ENCODE assay signal across 27 cellular contexts in the genomic region with DNA sequence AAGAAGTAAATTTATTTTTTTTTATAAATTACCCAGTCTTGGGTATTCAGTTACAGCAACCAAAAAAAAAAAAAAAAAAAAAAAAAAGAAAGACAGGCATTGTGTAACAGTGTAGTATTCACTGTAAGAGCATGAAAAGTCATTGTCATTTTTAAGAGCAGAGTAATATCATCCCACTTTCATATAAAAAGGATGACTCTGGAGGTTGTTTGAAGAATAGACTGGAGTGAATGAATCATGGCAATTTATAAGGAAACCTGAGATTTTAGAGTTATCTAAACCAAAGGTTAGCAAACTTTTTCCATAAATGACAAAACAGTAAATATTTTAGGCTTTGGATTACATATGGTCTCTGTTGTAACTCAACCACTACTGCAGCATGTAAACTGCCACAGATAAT.
"Had no signal": no experiment of that assay in that cellular context is flagged by ENCODE, and none has a peak within 500 bp of the region (broad histone marks: within the 10 kb centered on the region; RNA-seq: fewer than 3 reads in every experiment).

No MANE protein-coding gene starts in this region.

- H3K36me3 ChIP-seq: adrenal gland, ascending aorta, brain microvascular endothelial cell, heart right ventricle, left lung, lower lobe of right lung, sigmoid colon, thyroid gland, upper lobe of left lung, vagina had no signal

- H3K4me1 ChIP-seq: adrenal gland, ascending aorta, heart right ventricle, left lung, lower lobe of right lung, sigmoid colon, thyroid gland, upper lobe of left lung, vagina had no signal

- DNase-seq: activated B cell treated with CpG ODN at 0.5 μM for 24 hours; activated effector memory CD4-positive, alpha-beta T cell treated with anti-CD3 and anti-CD28 coated beads, Interleukin-2, amount 50 U/mL, for 16 hours; activated naive CD4-positive, alpha-beta T cell treated with anti-CD3 and anti-CD28 coated beads for 36 hours; activated naive CD8-positive, alpha-beta T cell treated with anti-CD3 and anti-CD28 coated beads for 36 hours; adrenal gland; brain microvascular endothelial cell; effector memory CD8-positive, alpha-beta T cell; erythroblast; foreskin melanocyte; heart right ventricle; left lung; lower lobe of right lung; posterior cingulate gyrus; sigmoid colon; stimulated activated CD4-positive, alpha-beta T cell treated with anti-CD3 and anti-CD28 coated beads, Interleukin-1b, Interleukin-23, amount 100 ng/mL, for 48 hours; stimulated activated CD4-positive, alpha-beta T cell treated with anti-CD3 and anti-CD28 coated beads, Interleukin-4, amount 100 ng/mL, for 4 hours; stimulated activated CD8-positive, alpha-beta memory T cell treated with anti-CD3 and anti-CD28 coated beads, Interleukin-4, amount 100 ng/mL, for 48 hours; stimulated activated naive CD8-positive, alpha-beta T cell treated with anti-CD3 and anti-CD28 coated beads, Interleukin-15, amount 100 ng/mL, for 72 hours; substantia nigra; T-helper 1 cell; thyroid gland; upper lobe of left lung had no signal

- H3K27ac ChIP-seq: adrenal gland, ascending aorta, brain microvascular endothelial cell, coronary artery, heart right ventricle, left lung, lower lobe of right lung, sigmoid colon, thyroid gland, upper lobe of left lung, vagina had no signal

- H3K4me3 ChIP-seq: adrenal gland, ascending aorta, coronary artery, heart right ventricle, left lung, lower lobe of right lung, sigmoid colon, smooth muscle cell, thyroid gland, upper lobe of left lung, vagina had no signal

- H3K9me3 ChIP-seq: adrenal gland, ascending aorta, left lung, lower lobe of right lung, sigmoid colon, thyroid gland, upper lobe of left lung, vagina had no signal

- H3K27me3 ChIP-seq: adrenal gland, ascending aorta, brain microvascular endothelial cell, heart right ventricle, left lung, sigmoid colon, thyroid gland, upper lobe of left lung, vagina had no signal

- H3K4me2 ChIP-seq: smooth muscle cell had no signal

- ATAC-seq: effector memory CD8-positive, alpha-beta T cell; heart right ventricle; left lung; lower lobe of right lung; stimulated activated memory B cell treated with anti-CD40 and anti-IgM and Interleukin-4, amounts not matched to agents 10 μg/mL and 1 μg/mL and 100 μg/mL, for 72 hours; stimulated activated naive CD8-positive, alpha-beta T cell treated with anti-CD3 and anti-CD28 coated beads, Interleukin-15, amount 100 ng/mL, for 72 hours had no signal
